In genomic region chr3:152121292-152121654, GRCh38 we compare ENCODE assay signal across 13 cellular contexts.
A peak's percentile ranks its signal among the peaks of the same experiment; 100 is the strongest.
DNase-seq lines count a peak whose midpoint lies in the region; ATAC-seq, FAIRE-seq and TF ChIP-seq lines count a peak whose summit lies in the region.
"Had no signal": no experiment of that assay in that cellular context is flagged by ENCODE, and none has a peak within 500 bp of the region (broad histone marks: within the 10 kb centered on the region; RNA-seq: fewer than 3 reads in every experiment).

No MANE protein-coding gene starts in this region.

- H3K27ac ChIP-seq in fibroblast of lung (ENCODE audit: insufficient read depth, low read length), result peak overlapping the region; percentile 45
- H3K27ac ChIP-seq in sigmoid colon, result peak overlapping the region in 3 of 4 donors; percentile 56 to 77 (median 73)
- no peak overlapping the region for H3K27ac ChIP-seq in gastroesophageal sphincter
- H3K27ac ChIP-seq: KMS-11 had no signal

- no peaks in the 10 kb centered on the region for H4K20me1 ChIP-seq in fibroblast of lung (ENCODE audit: control insufficient read depth, extremely low read depth, insufficient read depth, low read length)

- WGBS in sigmoid colon, 2 donors, result 61 to 64% methylated on average over 1 of the region's 1 CpG
- WGBS in gastroesophageal sphincter (ENCODE audit: low coverage in 1 of 2), 2 donors, result 29 to 50% methylated on average over 1 of the region's 1 CpG

- intact Hi-C loops in sigmoid colon (cut with DNase I), result no loop called here

- H3K36me3 ChIP-seq in fibroblast of lung (ENCODE audit: control insufficient read depth, insufficient read depth, low read length) (no peaks in the 10 kb centered on the region), sigmoid colon (no peaks in the 10 kb centered on the region), gastroesophageal sphincter (no peaks in the 10 kb centered on the region)

- H3K27me3 ChIP-seq in fibroblast of lung (ENCODE audit: control insufficient read depth, insufficient read depth, low read length), result no peaks in the 10 kb centered on the region
- no peaks in the 10 kb centered on the region for H3K27me3 ChIP-seq in sigmoid colon
- no peaks in the 10 kb centered on the region for H3K27me3 ChIP-seq in gastroesophageal sphincter

- DNase-seq in GM03348 (ENCODE audit: low spot score) (peak; percentile 72), RPMI7951 (ENCODE audit: low read depth) (peak; percentile 74), fibroblast of lung (ENCODE audit: low read depth in 2 of 2) (peak; percentile 96), sigmoid colon (no peak), GM12892 (ENCODE audit: insufficient read length) (no peak), DMS 273 (lab: John Stamatoyannopoulos, UW; ENCODE audit: unreplicated experiment) (no peak)
- DNase-seq: activated T-cell treated with anti-CD3 and anti-CD28 coated beads, Interleukin-2, amount 50 U/mL, for 1 hour; NCI-H2171; stimulated activated naive CD8-positive, alpha-beta T cell treated with anti-CD3 and anti-CD28 coated beads, Interleukin-15, Interleukin-2, amounts not matched to agents 100 U/mL and 50 U/mL, for 24 hours had no signal

- H3K4me1 ChIP-seq in fibroblast of lung (ENCODE audit: control insufficient read depth, extremely low read depth, insufficient read depth, low read length) (peaks cover 11% of the 10 kb centered on the region), sigmoid colon (peaks cover 0 to 31% (median 13%) of the 10 kb centered on the region in 4 donors), gastroesophageal sphincter (no peaks in the 10 kb centered on the region)

- H3K4me2 ChIP-seq in fibroblast of lung (ENCODE audit: extremely low read depth, insufficient read depth, low read length), result peak overlapping the region; percentile 66
- H3K4me2 ChIP-seq: KMS-11 had no signal

- no peak for FAIRE-seq in GM12892 (lab: Jason Lieb, UNC)
- FAIRE-seq: D721Med had no signal

- TF ChIP-seq CTCF in fibroblast of lung (conservative IDR thresholded peaks at IDR 0.05 in 1 of 2, IDR thresholded peaks at IDR 0.05 in 1 of 2; ENCODE audit: low read depth in 1 of 2, low read length in 2 of 2), result no peak
- no peak for TF ChIP-seq CTCF in sigmoid colon (IDR thresholded peaks at IDR 0.05)
- TF ChIP-seq CTCF in gastroesophageal sphincter (IDR thresholded peaks at IDR 0.05), result no peak

- H3K79me2 ChIP-seq in fibroblast of lung (ENCODE audit: control insufficient read depth, insufficient read depth, low read length), result no peaks in the 10 kb centered on the region

- no peak overlapping the region for H3K9ac ChIP-seq in fibroblast of lung (ENCODE audit: insufficient read depth, low read length)
- H3K9ac ChIP-seq: KMS-11 had no signal

- H3K9me3 ChIP-seq in fibroblast of lung (ENCODE audit: control insufficient read depth, insufficient read depth, low read depth, low read length) (no peaks in the 10 kb centered on the region), sigmoid colon (no peaks in the 10 kb centered on the region), gastroesophageal sphincter (no peaks in the 10 kb centered on the region)

- H3K4me3 ChIP-seq in fibroblast of lung (replicated peaks in 1 of 4; ENCODE audit: control extremely low read depth in 1 of 4, insufficient read depth in 1 of 4, low read depth in 3 of 4, low read length in 4 of 4) (no peak overlapping the region), sigmoid colon (no peak overlapping the region), gastroesophageal sphincter (no peak overlapping the region)

- ATAC-seq in HG02973 (IDR thresholded peaks at IDR 0.05; ENCODE audit: unreplicated experiment) (no peak), gastroesophageal sphincter (no peak)
- ATAC-seq: stimulated activated naive CD8-positive, alpha-beta T cell treated with anti-CD3 and anti-CD28 coated beads, Interleukin-15, Interleukin-2, amounts not matched to agents 100 U/mL and 50 U/mL, for 24 hours had no signal

- H2AFZ ChIP-seq in fibroblast of lung (ENCODE audit: low read length), result no peak overlapping the region

- TF ChIP-seq EP300 in sigmoid colon (IDR thresholded peaks at IDR 0.05) (peak in 1 of 4 donors; percentile 42), gastroesophageal sphincter (IDR thresholded peaks at IDR 0.05) (no peak)

- TF ChIP-seq POLR2A in sigmoid colon (IDR thresholded peaks at IDR 0.05) (no peak), GM12892 (IDR thresholded peaks at IDR 0.05; ENCODE audit: low read depth, low read length) (no peak), gastroesophageal sphincter (IDR thresholded peaks at IDR 0.05) (no peak)

Comparison
In these comparisons a context has a peak if more than half of its experiments do, and no peak if none do; other contexts are left out.
1. DNase-seq: peak in GM03348 (single experiment), RPMI7951 (single experiment) and fibroblast of lung (2 of 2); none in sigmoid colon (single experiment), GM12892 (single experiment) and DMS 273 (single experiment).
2. H3K27ac ChIP-seq: peak in fibroblast of lung (single experiment) and sigmoid colon (3 of 4); none in gastroesophageal sphincter (0 of 4).